In genomic region chr1:52053862-52054261, GRCh38 we compare ENCODE assay signal across 1 cellular context.
TF ChIP-seq lines count a peak whose summit lies in the region.

No MANE protein-coding gene starts in this region.

TF ChIP-seq in neural cell, 6 proteins besides CTCF, POLR2A, EP300 and RAD21 (continued from another document):
- no peak for TF ChIP-seq EZH2 (IDR thresholded peaks at IDR 0.05; ENCODE audit: borderline replicate concordance, insufficient read depth, low read length, poor library complexity, severe bottlenecking)
- no peak for TF ChIP-seq SMC3 (conservative IDR thresholded peaks at IDR 0.05; ENCODE audit: poor library complexity)
TF ChIP-seq in neural cell: peak in this region for 0.
